ENCODE assay signal across 20 cellular contexts in genomic region chr1:92184632-92185031, GRCh38. TPM values are rescaled to one million over a fixed set of nuclear protein-coding genes. Genes with fewer than 3 reads are reported as not detected.
A peak's percentile ranks its signal among the peaks of the same experiment; 100 is the strongest.
DNase-seq lines count a peak whose midpoint lies in the region; TF ChIP-seq lines count a peak whose summit lies in the region.
"Had no signal": no experiment of that assay in that cellular context is flagged by ENCODE, and none has a peak within 500 bp of the region (broad histone marks: within the 10 kb centered on the region; RNA-seq: fewer than 3 reads in every experiment).

No MANE protein-coding gene starts in this region.

- H3K9ac ChIP-seq in adipocyte (ENCODE audit: low read length): no peak overlapping the region

- peak overlapping the region; percentile 63 for H3K27ac Mint-ChIP-seq in MCF 10A (ENCODE audit: low read depth, unreplicated experiment)
- H3K27ac Mint-ChIP-seq: activated naive CD8-positive, alpha-beta T cell treated with anti-CD3 and anti-CD28 coated beads, Interleukin-2, amount 10 ng/mL, durations not matched to agents 7 days and 5 days; dendritic cell treated with granulocyte-macrophage colony-stimulating factor and Interleukin-4, amounts not matched to agents 40 ng/mL and 50 ng/mL, for 4 days; T-helper 1 cell treated with Interleukin-12 subunit alpha and Interleukin-12 subunit beta and Interleukin-4 antibody, amounts not matched to agents 30 μg/mL and 1 μg/mL, for 36 hours had no signal

- H3K27ac ChIP-seq in breast epithelium (no peak overlapping the region), right atrium auricular region (no peak overlapping the region)
- H3K27ac ChIP-seq: 22Rv1, PC-9, spleen had no signal

- intact Hi-C loops in MCF 10A (cut with micrococcal nuclease) (no loop called here), breast epithelium (cut with DNase I; ENCODE audit: low total_unique reads) (no loop called here)

- no peak for TF ChIP-seq POLR2A in breast epithelium (IDR thresholded peaks at IDR 0.05)

- H3K9me3 ChIP-seq in breast epithelium: no peaks in the 10 kb centered on the region
- H3K9me3 ChIP-seq in adipocyte (ENCODE audit: control insufficient read depth, low read length): no peaks in the 10 kb centered on the region
- no peaks in the 10 kb centered on the region for H3K9me3 ChIP-seq in right atrium auricular region
- H3K9me3 ChIP-seq: spleen had no signal

- DNase-seq in MCF 10A (ENCODE audit: unreplicated experiment): peak; percentile 74
- DNase-seq in breast epithelium (ENCODE audit: low spot score in 2 of 2): no peak
- DNase-seq in adipocyte (ENCODE audit: low read depth): peak; percentile 82
- peak; percentile 10 for DNase-seq in fibroblast of the conjunctiva (ENCODE audit: low read depth)
- no peak for DNase-seq in cerebellum (ENCODE audit: low spot score)
- no peak for DNase-seq in right atrium auricular region (ENCODE audit: low spot score)
- DNase-seq in T-helper 2 cell: no peak
- no peak for DNase-seq in inferior parietal cortex (ENCODE audit: extremely low spot score)
- DNase-seq: activated naive CD8-positive, alpha-beta T cell treated with anti-CD3 and anti-CD28 coated beads, Interleukin-2, amount 10 ng/mL, durations not matched to agents 7 days and 5 days; foreskin melanocyte; KBM-7; mesendoderm; NCI-H1436; nucleus accumbens; spleen had no signal

- no peaks in the 10 kb centered on the region for H3K27me3 Mint-ChIP-seq in MCF 10A (ENCODE audit: insufficient read depth, unreplicated experiment)
- H3K27me3 Mint-ChIP-seq: activated naive CD8-positive, alpha-beta T cell treated with anti-CD3 and anti-CD28 coated beads, Interleukin-2, amount 10 ng/mL, durations not matched to agents 7 days and 5 days; dendritic cell treated with granulocyte-macrophage colony-stimulating factor and Interleukin-4, amounts not matched to agents 40 ng/mL and 50 ng/mL, for 4 days had no signal

- no peaks in the 10 kb centered on the region for H3K4me1 ChIP-seq in breast epithelium
- H3K4me1 ChIP-seq in adipocyte (ENCODE audit: control insufficient read depth, insufficient read depth, low read length): peaks cover 19% of the 10 kb centered on the region
- H3K4me1 ChIP-seq in right atrium auricular region: no peaks in the 10 kb centered on the region
- H3K4me1 ChIP-seq: spleen had no signal

- H3K36me3 ChIP-seq in breast epithelium (no peaks in the 10 kb centered on the region), adipocyte (ENCODE audit: control insufficient read depth, insufficient read depth, low read length, severe bottlenecking) (peaks cover 6% of the 10 kb centered on the region), right atrium auricular region (peaks cover 11% of the 10 kb centered on the region)

- CTCF ChIA-PET in MCF 10A (lab: Yijun Ruan, JAX): no interaction called here

- H3K27me3 ChIP-seq in breast epithelium (no peaks in the 10 kb centered on the region), adipocyte (replicated peaks; ENCODE audit: control insufficient read depth, insufficient read depth, low read length) (no peaks in the 10 kb centered on the region), right atrium auricular region (no peaks in the 10 kb centered on the region)
- H3K27me3 ChIP-seq: spleen had no signal

- H3K36me3 Mint-ChIP-seq in MCF 10A (ENCODE audit: insufficient read depth, unreplicated experiment): peaks cover 13% of the 10 kb centered on the region

- no TSS peak for BruUV-seq in MCF 10A (replicated peaks; lab: Mats Ljungman, UMichigan)

- peaks cover 7% of the 10 kb centered on the region for H3K4me1 Mint-ChIP-seq in MCF 10A (ENCODE audit: insufficient read depth, unreplicated experiment)
- H3K4me1 Mint-ChIP-seq: activated naive CD8-positive, alpha-beta T cell treated with anti-CD3 and anti-CD28 coated beads, Interleukin-2, amount 10 ng/mL, durations not matched to agents 7 days and 5 days had no signal

- H3K4me3 ChIP-seq in breast epithelium: no peak overlapping the region
- no peak overlapping the region for H3K4me3 ChIP-seq in adipocyte (ENCODE audit: low read length)
- no peak overlapping the region for H3K4me3 ChIP-seq in right atrium auricular region
- H3K4me3 ChIP-seq: PC-9, spleen had no signal

- H3K9me3 Mint-ChIP-seq in MCF 10A (ENCODE audit: unreplicated experiment): no peaks in the 10 kb centered on the region
- H3K9me3 Mint-ChIP-seq: activated naive CD8-positive, alpha-beta T cell treated with anti-CD3 and anti-CD28 coated beads, Interleukin-2, amount 10 ng/mL, durations not matched to agents 7 days and 5 days; dendritic cell treated with granulocyte-macrophage colony-stimulating factor and Interleukin-4, amounts not matched to agents 40 ng/mL and 50 ng/mL, for 4 days; T-helper 1 cell treated with Interleukin-12 subunit alpha and Interleukin-12 subunit beta and Interleukin-4 antibody, amounts not matched to agents 30 μg/mL and 1 μg/mL, for 36 hours had no signal

- no peak overlapping the region for H3K4me3 Mint-ChIP-seq in MCF 10A (ENCODE audit: unreplicated experiment)
- H3K4me3 Mint-ChIP-seq: activated naive CD8-positive, alpha-beta T cell treated with anti-CD3 and anti-CD28 coated beads, Interleukin-2, amount 10 ng/mL, durations not matched to agents 7 days and 5 days; dendritic cell treated with granulocyte-macrophage colony-stimulating factor and Interleukin-4, amounts not matched to agents 40 ng/mL and 50 ng/mL, for 4 days; T-helper 1 cell treated with Interleukin-12 subunit alpha and Interleukin-12 subunit beta and Interleukin-4 antibody, amounts not matched to agents 30 μg/mL and 1 μg/mL, for 36 hours had no signal

- POLR2A ChIA-PET in MCF 10A (lab: Yijun Ruan, JAX): no interaction called here

- TF ChIP-seq CTCF in MCF 10A (IDR thresholded peaks at IDR 0.05; ENCODE audit: unreplicated experiment): no peak
- TF ChIP-seq CTCF in breast epithelium (IDR thresholded peaks at IDR 0.05): no peak
- TF ChIP-seq CTCF in right atrium auricular region (IDR thresholded peaks at IDR 0.05): no peak

RNA-seq across cellular contexts. Expression of gene C1orf146, which starts 33.1 kb away (rescaled TPM):
- not detected in 2 replicates for total RNA-seq in MCF 10A (2022)
- not detected for total RNA-seq in breast epithelium
- not detected for total RNA-seq in cerebellum
- not detected for total RNA-seq in right atrium auricular region
- total RNA-seq: activated naive CD8-positive, alpha-beta T cell treated with anti-CD3 and anti-CD28 coated beads, Interleukin-2, amount 10 ng/mL, durations not matched to agents 7 days and 5 days; NCI-H460; PC-9; spleen had no signal

Comparison
In these comparisons a context has a peak if more than half of its experiments do, and no peak if none do; other contexts are left out.
1. DNase-seq: peak in MCF 10A (single experiment), adipocyte (single experiment) and fibroblast of the conjunctiva (single experiment); none in breast epithelium (0 of 2), cerebellum (single experiment), right atrium auricular region (single experiment), T-helper 2 cell (0 of 5) and inferior parietal cortex (single experiment).